In the genomic region with DNA sequence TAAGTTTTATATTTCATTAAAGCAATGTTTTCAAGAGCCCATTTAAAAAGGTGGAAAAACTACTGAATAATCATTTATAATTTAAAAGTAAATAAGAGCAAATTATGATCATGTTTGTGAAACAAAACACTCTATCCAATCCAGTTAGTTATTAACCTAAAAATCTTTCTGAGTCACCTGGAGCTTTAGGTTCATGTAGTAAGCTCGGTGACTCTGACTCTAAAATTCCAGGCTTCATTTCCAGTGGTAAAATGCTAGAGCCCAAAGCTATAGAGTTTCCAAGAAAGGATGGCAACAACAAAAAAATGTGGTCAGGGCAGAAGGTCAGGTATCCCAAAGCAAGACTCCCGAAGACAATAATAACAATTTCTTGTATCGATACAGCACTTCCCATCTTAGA, we compare ENCODE assay signal across 17 cellular contexts.
A peak's percentile ranks its signal among the peaks of the same experiment; 100 is the strongest.
DNase-seq lines count a peak whose midpoint lies in the region; ATAC-seq and TF ChIP-seq lines count a peak whose summit lies in the region.
"Had no signal": no experiment of that assay in that cellular context is flagged by ENCODE, and none has a peak within 500 bp of the region (broad histone marks: within the 10 kb centered on the region; RNA-seq: fewer than 3 reads in every experiment).

No MANE protein-coding gene starts in this region.

- CTCF ChIA-PET in CD4-positive, alpha-beta memory T cell (lab: Charles Lee; ENCODE audit: partially characterized antibody): no interaction called here

- H3K4me3 Mint-ChIP-seq in CD4-positive, alpha-beta memory T cell: no peak overlapping the region
- H3K4me3 Mint-ChIP-seq: B cell; CD4-positive, CD25-positive, alpha-beta regulatory T cell; CD8-positive, alpha-beta T cell had no signal

- no peak overlapping the region for H3K27ac Mint-ChIP-seq in CD4-positive, alpha-beta memory T cell
- H3K27ac Mint-ChIP-seq: B cell; CD14-positive monocyte; CD4-positive, CD25-positive, alpha-beta regulatory T cell; CD8-positive, alpha-beta T cell had no signal

- H3K27me3 ChIP-seq in BLaER1 treated with 17β-estradiol and CSF1 and Interleukin-3, amounts not matched to agents 10 nM and 100 nM: no peaks in the 10 kb centered on the region
- H3K27me3 ChIP-seq in lower lobe of right lung (ENCODE audit: low read depth): no peaks in the 10 kb centered on the region
- H3K27me3 ChIP-seq in CD4-positive, alpha-beta memory T cell (ENCODE audit: insufficient read depth, low read length): no peaks in the 10 kb centered on the region

- peak overlapping the region in 8 of 11 experiments; percentile 16 to 74 (median 60); a peak in 11 of 22 replicates for H3K4me2 ChIP-seq in BLaER1 treated with 17β-estradiol and CSF1 and Interleukin-3, amounts not matched to agents 10 nM and 100 nM

- no peak overlapping the region for H3K9ac ChIP-seq in BLaER1 treated with 17β-estradiol and CSF1 and Interleukin-3, amounts not matched to agents 10 nM and 100 nM

- intact Hi-C loops in lower lobe of right lung (cut with DNase I): no loop called here
- intact Hi-C loops in CD4-positive, alpha-beta memory T cell (cut with micrococcal nuclease): no loop called here

- H3K9me3 Mint-ChIP-seq in CD4-positive, alpha-beta memory T cell: peaks cover 0 to 6% (median 0%) of the 10 kb centered on the region in 8 donors
- H3K9me3 Mint-ChIP-seq: CD8-positive, alpha-beta T cell had no signal

- H3K27ac ChIP-seq in BLaER1 treated with 17β-estradiol and CSF1 and Interleukin-3, amounts not matched to agents 10 nM and 100 nM: no peak overlapping the region
- H3K27ac ChIP-seq in lower lobe of right lung: no peak overlapping the region
- H3K27ac ChIP-seq in CD4-positive, alpha-beta memory T cell (ENCODE audit: low read depth, low read length): no peak overlapping the region

- no peaks in the 10 kb centered on the region for H3K36me3 Mint-ChIP-seq in CD4-positive, alpha-beta memory T cell
- H3K36me3 Mint-ChIP-seq: CD4-positive, CD25-positive, alpha-beta regulatory T cell; CD8-positive, alpha-beta T cell had no signal

- no peak overlapping the region for H3K4me3 ChIP-seq in BLaER1 treated with 17β-estradiol and CSF1 and Interleukin-3, amounts not matched to agents 10 nM and 100 nM
- no peak overlapping the region for H3K4me3 ChIP-seq in lower lobe of right lung
- no peak overlapping the region for H3K4me3 ChIP-seq in CD4-positive, alpha-beta memory T cell (ENCODE audit: low read length in 2 of 2)

- peaks cover 0 to 1% (median 0%) of the 10 kb centered on the region in 4 donors for H3K4me1 Mint-ChIP-seq in CD4-positive, alpha-beta memory T cell
- H3K4me1 Mint-ChIP-seq: B cell had no signal

- H3K9me3 ChIP-seq in BLaER1 treated with 17β-estradiol and CSF1 and Interleukin-3, amounts not matched to agents 10 nM and 100 nM (replicated peaks in 1 of 11): peaks cover 17 to 37% (median 24%) of the 10 kb centered on the region in 11 experiments
- no peaks in the 10 kb centered on the region for H3K9me3 ChIP-seq in lower lobe of right lung
- no peaks in the 10 kb centered on the region for H3K9me3 ChIP-seq in CD4-positive, alpha-beta memory T cell (ENCODE audit: control insufficient read depth in 1 of 2, low read length in 2 of 2)

- POLR2A ChIA-PET in CD4-positive, alpha-beta memory T cell (lab: Charles Lee; ENCODE audit: partially characterized antibody): no interaction called here

- no peaks in the 10 kb centered on the region for H3K36me3 ChIP-seq in BLaER1 treated with 17β-estradiol and CSF1 and Interleukin-3, amounts not matched to agents 10 nM and 100 nM
- no peaks in the 10 kb centered on the region for H3K36me3 ChIP-seq in lower lobe of right lung
- H3K36me3 ChIP-seq in CD4-positive, alpha-beta memory T cell (ENCODE audit: insufficient read depth, low read length): no peaks in the 10 kb centered on the region

- no peak for TF ChIP-seq CTCF in lower lobe of right lung (IDR thresholded peaks at IDR 0.05)

- H4K20me1 ChIP-seq in BLaER1 treated with 17β-estradiol and CSF1 and Interleukin-3, amounts not matched to agents 10 nM and 100 nM: no peaks in the 10 kb centered on the region

- H3K4me1 ChIP-seq in BLaER1 treated with 17β-estradiol and CSF1 and Interleukin-3, amounts not matched to agents 10 nM and 100 nM: peaks cover 19 to 77% (median 43%) of the 10 kb centered on the region in 10 experiments
- no peaks in the 10 kb centered on the region for H3K4me1 ChIP-seq in lower lobe of right lung
- H3K4me1 ChIP-seq in CD4-positive, alpha-beta memory T cell (ENCODE audit: insufficient read depth, low read length): no peaks in the 10 kb centered on the region
- H3K4me1 ChIP-seq: Caco-2 had no signal

- peaks cover 15 to 20% of the 10 kb centered on the region in 2 donors for H3K27me3 Mint-ChIP-seq in CD4-positive, alpha-beta memory T cell

- peak; percentile 26 for DNase-seq in NCI-H69 (lab: John Stamatoyannopoulos, UW)
- DNase-seq in kidney glomerular epithelial cell (lab: John Stamatoyannopoulos, UW): peak; percentile 8
- DNase-seq in renal cortical epithelial cell (ENCODE audit: low read depth): peak; percentile 82
- DNase-seq in lower lobe of right lung: no peak
- DNase-seq in stimulated activated CD4-positive, alpha-beta T cell treated with anti-CD3 and anti-CD28 coated beads, Interleukin-4, amount 100 ng/mL, for 24 hours: no peak
- no peak for DNase-seq in CD4-positive, alpha-beta memory T cell
- no peak for DNase-seq in stimulated activated CD4-positive, alpha-beta T cell treated with anti-CD3 and anti-CD28 coated beads, Interleukin-2, amount 100 ng/mL, for 48 hours
- DNase-seq: 8988T; AML-193; C1 segment of cervical spinal cord; Caco-2; CD4-positive, CD25-positive, alpha-beta regulatory T cell; CD8-positive, alpha-beta T cell; GF-D8 had no signal

- no peak for ATAC-seq in lower lobe of right lung
- ATAC-seq: CD8-positive, alpha-beta T cell had no signal

Comparison
In these comparisons a context has a peak if more than half of its experiments do, and no peak if none do; other contexts are left out.
1. DNase-seq: peak in NCI-H69 (single experiment), kidney glomerular epithelial cell (single experiment) and renal cortical epithelial cell (single experiment); none in lower lobe of right lung (single experiment), stimulated activated CD4-positive, alpha-beta T cell treated with anti-CD3 and anti-CD28 coated beads, Interleukin-4, amount 100 ng/mL, for 24 hours (single experiment), CD4-positive, alpha-beta memory T cell (0 of 5) and stimulated activated CD4-positive, alpha-beta T cell treated with anti-CD3 and anti-CD28 coated beads, Interleukin-2, amount 100 ng/mL, for 48 hours (0 of 2).